Comparison of ENCODE assay signal across 21 cellular contexts in genomic region chr7:35259555-35259954, GRCh38. TPM values are rescaled to one million over a fixed set of nuclear protein-coding genes. Genes with fewer than 3 reads are reported as not detected.
DNase-seq lines count a peak whose midpoint lies in the region; ATAC-seq and TF ChIP-seq lines count a peak whose summit lies in the region.
"Had no signal": no experiment of that assay in that cellular context is flagged by ENCODE, and none has a peak within 500 bp of the region (broad histone marks: within the 10 kb centered on the region; RNA-seq: fewer than 3 reads in every experiment).

No MANE protein-coding gene starts in this region.

- peak overlapping the region; percentile 23 for H3K27ac Mint-ChIP-seq in activated T-helper 1 cell treated with anti-CD3 and anti-CD28 coated beads, Interleukin-12 subunit alpha, Interleukin-12 subunit beta, Interleukin-2, Interleukin-4 antibody, amounts not matched to agents 30 ng/mL and 10 ng/mL and 1 ng/mL, durations not matched to agents 14 hours and 24 hours and 36 hours
- peak overlapping the region; percentile 5 for H3K27ac Mint-ChIP-seq in progenitor cell of endocrine pancreas
- no peak overlapping the region for H3K27ac Mint-ChIP-seq in CD14-positive monocyte

- H3K4me3 Mint-ChIP-seq in activated T-helper 1 cell treated with anti-CD3 and anti-CD28 coated beads, Interleukin-12 subunit alpha, Interleukin-12 subunit beta, Interleukin-2, Interleukin-4 antibody, amounts not matched to agents 30 ng/mL and 10 ng/mL and 1 ng/mL, durations not matched to agents 14 hours and 24 hours and 36 hours: no peak overlapping the region
- no peak overlapping the region for H3K4me3 Mint-ChIP-seq in progenitor cell of endocrine pancreas (ENCODE audit: low read depth)
- peak overlapping the region in 1 of 2 donors; percentile 91 for H3K4me3 Mint-ChIP-seq in CD14-positive monocyte

- no peak for DNase-seq in heart left ventricle
- no peak for DNase-seq in Right ventricle myocardium superior
- DNase-seq in activated T-helper 1 cell treated with anti-CD3 and anti-CD28 coated beads, Interleukin-12 subunit alpha, Interleukin-12 subunit beta, Interleukin-2, Interleukin-4 antibody, amounts not matched to agents 30 ng/mL and 10 ng/mL and 1 ng/mL, durations not matched to agents 14 hours and 24 hours and 36 hours (ENCODE audit: low spot score): no peak
- DNase-seq in progenitor cell of endocrine pancreas (ENCODE audit: low spot score, unreplicated experiment): no peak
- DNase-seq in CD14-positive monocyte (ENCODE audit: low spot score): no peak
- no peak for DNase-seq in OCI-M2 (lab: John Stamatoyannopoulos, UW; ENCODE audit: unreplicated experiment)
- DNase-seq in NCI-H2171 treated with DMSO at 0.1 percent for 48 hours (lab: John Stamatoyannopoulos, UW): no peak
- DNase-seq: 8988T, COR-L47, GDM1, MV-4-11, NCI-H187, NCI-H345, NCI-H524 treated with DMSO at 0.1 percent for 48 hours, PC-3, RPMI8226 had no signal

- H3K9me3 ChIP-seq in heart left ventricle: no peaks in the 10 kb centered on the region
- no peaks in the 10 kb centered on the region for H3K9me3 ChIP-seq in iPS-15b (ENCODE audit: control insufficient read depth, insufficient read depth, low read length)

- H3K9ac ChIP-seq in iPS-15b (ENCODE audit: low read depth, low read length): no peak overlapping the region
- H3K9ac ChIP-seq: KMS-11 had no signal

- no peak for TF ChIP-seq POLR2A in heart left ventricle (IDR thresholded peaks at IDR 0.05)

- H3K4me1 ChIP-seq in heart left ventricle (peaks cover 0 to 28% (median 6%) of the 10 kb centered on the region in 12 donors), iPS-15b (ENCODE audit: control insufficient read depth, insufficient read depth, low read length) (peaks cover 28% of the 10 kb centered on the region)

- peaks cover 3% of the 10 kb centered on the region for H3K36me3 Mint-ChIP-seq in activated T-helper 1 cell treated with anti-CD3 and anti-CD28 coated beads, Interleukin-12 subunit alpha, Interleukin-12 subunit beta, Interleukin-2, Interleukin-4 antibody, amounts not matched to agents 30 ng/mL and 10 ng/mL and 1 ng/mL, durations not matched to agents 14 hours and 24 hours and 36 hours (ENCODE audit: low read depth)
- H3K36me3 Mint-ChIP-seq in progenitor cell of endocrine pancreas (ENCODE audit: insufficient read depth) (no peaks in the 10 kb centered on the region), CD14-positive monocyte (peaks cover 8 to 10% of the 10 kb centered on the region in 2 donors)

- peaks cover 6% of the 10 kb centered on the region for H3K9me3 Mint-ChIP-seq in activated T-helper 1 cell treated with anti-CD3 and anti-CD28 coated beads, Interleukin-12 subunit alpha, Interleukin-12 subunit beta, Interleukin-2, Interleukin-4 antibody, amounts not matched to agents 30 ng/mL and 10 ng/mL and 1 ng/mL, durations not matched to agents 14 hours and 24 hours and 36 hours
- no peaks in the 10 kb centered on the region for H3K9me3 Mint-ChIP-seq in progenitor cell of endocrine pancreas (ENCODE audit: low read depth)
- H3K9me3 Mint-ChIP-seq in CD14-positive monocyte: peaks cover 6 to 41% (median 34%) of the 10 kb centered on the region in 7 donors

- TF ChIP-seq CTCF in heart left ventricle (IDR thresholded peaks at IDR 0.05) (no peak), progenitor cell of endocrine pancreas (IDR thresholded peaks at IDR 0.05; ENCODE audit: unreplicated experiment) (no peak), CD14-positive monocyte (IDR thresholded peaks at IDR 0.05) (no peak)

- no peaks in the 10 kb centered on the region for H3K4me1 Mint-ChIP-seq in activated T-helper 1 cell treated with anti-CD3 and anti-CD28 coated beads, Interleukin-12 subunit alpha, Interleukin-12 subunit beta, Interleukin-2, Interleukin-4 antibody, amounts not matched to agents 30 ng/mL and 10 ng/mL and 1 ng/mL, durations not matched to agents 14 hours and 24 hours and 36 hours (ENCODE audit: low read depth)
- H3K4me1 Mint-ChIP-seq in progenitor cell of endocrine pancreas (ENCODE audit: low read depth) (peaks cover 3% of the 10 kb centered on the region), CD14-positive monocyte (peaks cover 3% of the 10 kb centered on the region)

- H3K27ac ChIP-seq in heart left ventricle: peak overlapping the region in 7 of 12 donors; percentile 6 to 97 (median 93)
- H3K27ac ChIP-seq: KMS-11 had no signal

- H3K27me3 ChIP-seq in heart left ventricle (peaks cover 0 to 93% (median 15%) of the 10 kb centered on the region in 9 donors), iPS-15b (ENCODE audit: control insufficient read depth, insufficient read depth, low read length) (peaks cover 94% of the 10 kb centered on the region)

- peaks cover 74% of the 10 kb centered on the region for H3K27me3 Mint-ChIP-seq in activated T-helper 1 cell treated with anti-CD3 and anti-CD28 coated beads, Interleukin-12 subunit alpha, Interleukin-12 subunit beta, Interleukin-2, Interleukin-4 antibody, amounts not matched to agents 30 ng/mL and 10 ng/mL and 1 ng/mL, durations not matched to agents 14 hours and 24 hours and 36 hours (ENCODE audit: insufficient read depth)
- H3K27me3 Mint-ChIP-seq in progenitor cell of endocrine pancreas: peaks cover 93% of the 10 kb centered on the region
- peaks cover 93 to 98% (median 96%) of the 10 kb centered on the region in 3 donors for H3K27me3 Mint-ChIP-seq in CD14-positive monocyte (ENCODE audit: low read depth in 3 of 3)

- H3K36me3 ChIP-seq in heart left ventricle (no peaks in the 10 kb centered on the region), iPS-15b (ENCODE audit: control insufficient read depth, insufficient read depth, low read length) (no peaks in the 10 kb centered on the region)

- ATAC-seq in heart left ventricle (no peak), Right ventricle myocardium superior (ENCODE audit: poor library complexity) (no peak)
- ATAC-seq: HCT116, HepG2, PC-3 had no signal

- H3K4me3 ChIP-seq in heart left ventricle (peak overlapping the region in 4 of 12 donors; percentile 49 to 90 (median 76)), iPS-15b (ENCODE audit: low read depth, low read length) (peak overlapping the region; percentile 52)

- intact Hi-C loops in heart left ventricle (cut with DNase I) (loop anchor here in 5 of 10 donors (5.0 to 10.0 kb wide), 5 partner anchors 113 to 265 kb away; no protein-coding TSS in a partner anchor), Right ventricle myocardium superior (cut with DNase I) (loop anchor here (5.0 to 10.0 kb wide), 2 partner anchors 118 to 165 kb away; no protein-coding TSS in a partner anchor), CD14-positive monocyte (cut with micrococcal nuclease) (no loop called here)
- intact Hi-C loops in activated T-helper 1 cell treated with anti-CD3 and anti-CD28 coated beads, Interleukin-12 subunit alpha, Interleukin-12 subunit beta, Interleukin-2, Interleukin-4 antibody, amounts not matched to agents 30 ng/mL and 10 ng/mL and 1 ng/mL, durations not matched to agents 14 hours and 24 hours and 36 hours (cut with micrococcal nuclease): loop anchor here (2.0 kb wide), 1 partner anchor 73 kb away; no protein-coding TSS in a partner anchor

- 26 to 55% (median 38%) methylated on average over 6 of the region's 6 CpGs for WGBS in heart left ventricle, 4 donors

RNA-seq across cellular contexts. Expression of gene TBX20, which starts 5.7 kb away (rescaled TPM):
- 100 to 1,000 TPM in 7 of 9 donors, 10 to 100 TPM in 2; 84.8 to 155 (median 127) TPM for total RNA-seq in heart left ventricle
- polyA plus RNA-seq in heart left ventricle: 10 to 100 TPM in 1 of 2 donors, 1 to 10 TPM in 1; 5.1 to 30.8 TPM
- total RNA-seq in Right ventricle myocardium superior: 124 TPM
- total RNA-seq in activated T-helper 1 cell treated with anti-CD3 and anti-CD28 coated beads, Interleukin-12 subunit alpha, Interleukin-12 subunit beta, Interleukin-2, Interleukin-4 antibody, amounts not matched to agents 30 ng/mL and 10 ng/mL and 1 ng/mL, durations not matched to agents 14 hours and 24 hours and 36 hours: 0.15 and 0.23 TPM in 2 replicates
- not detected in 2 replicates for total RNA-seq in progenitor cell of endocrine pancreas
- not detected for polyA plus RNA-seq in CD14-positive monocyte
- total RNA-seq: HepG2 had no signal
- polyA plus RNA-seq: AG04450, HepG2 had no signal

Comparison
In these comparisons a context has a peak if more than half of its experiments do, and no peak if none do; other contexts are left out.
1. H3K27ac Mint-ChIP-seq: peak in activated T-helper 1 cell treated with anti-CD3 and anti-CD28 coated beads, Interleukin-12 subunit alpha, Interleukin-12 subunit beta, Interleukin-2, Interleukin-4 antibody, amounts not matched to agents 30 ng/mL and 10 ng/mL and 1 ng/mL, durations not matched to agents 14 hours and 24 hours and 36 hours (single experiment) and progenitor cell of endocrine pancreas (single experiment); none in CD14-positive monocyte (0 of 7).
2. RNA of gene TBX20, which starts 5.7 kb away (total RNA-seq): 84.8 to 155 TPM in heart left ventricle and 124 TPM in Right ventricle myocardium superior (single experiment); 0.15 to 0.23 TPM in activated T-helper 1 cell treated with anti-CD3 and anti-CD28 coated beads, Interleukin-12 subunit alpha, Interleukin-12 subunit beta, Interleukin-2, Interleukin-4 antibody, amounts not matched to agents 30 ng/mL and 10 ng/mL and 1 ng/mL, durations not matched to agents 14 hours and 24 hours and 36 hours and not detected in progenitor cell of endocrine pancreas; every median in the first group is over 10 times any median in the second.
3. intact Hi-C loops: an anchor here in Right ventricle myocardium superior (5.0 to 10.0 kb wide) and activated T-helper 1 cell treated with anti-CD3 and anti-CD28 coated beads, Interleukin-12 subunit alpha, Interleukin-12 subunit beta, Interleukin-2, Interleukin-4 antibody, amounts not matched to agents 30 ng/mL and 10 ng/mL and 1 ng/mL, durations not matched to agents 14 hours and 24 hours and 36 hours (2.0 kb wide); none called in CD14-positive monocyte.